13 cellular contexts compared by ENCODE assay signal in genomic region chr7:26284995-26285632, GRCh38. TPM values are rescaled to one million over a fixed set of nuclear protein-coding genes. Genes with fewer than 3 reads are reported as not detected.
DNase-seq lines count a peak whose midpoint lies in the region; ATAC-seq and TF ChIP-seq lines count a peak whose summit lies in the region.
"Had no signal": no experiment of that assay in that cellular context is flagged by ENCODE, and none has a peak within 500 bp of the region (broad histone marks: within the 10 kb centered on the region; RNA-seq: fewer than 3 reads in every experiment).

No MANE protein-coding gene starts in this region.

- H3K4me3 Mint-ChIP-seq in activated B cell treated with CpG ODN at 0.5 μM for 24 hours, result no peak overlapping the region
- H3K4me3 Mint-ChIP-seq in stimulated activated naive CD8-positive, alpha-beta T cell treated with anti-CD3 and anti-CD28 coated beads, Interleukin-15, amount 100 ng/mL, for 72 hours, result no peak overlapping the region
- H3K4me3 Mint-ChIP-seq: central memory CD8-positive, alpha-beta T cell; WTC11 had no signal

- H3K4me1 Mint-ChIP-seq in activated B cell treated with CpG ODN at 0.5 μM for 24 hours, result peaks cover 7% of the 10 kb centered on the region
- peaks cover 7% of the 10 kb centered on the region for H3K4me1 Mint-ChIP-seq in stimulated activated naive CD8-positive, alpha-beta T cell treated with anti-CD3 and anti-CD28 coated beads, Interleukin-15, amount 100 ng/mL, for 72 hours
- H3K4me1 Mint-ChIP-seq: central memory CD8-positive, alpha-beta T cell; WTC11 had no signal

- intact Hi-C loops in activated B cell treated with CpG ODN at 0.5 μM for 24 hours (cut with micrococcal nuclease), result loop anchor here (2.0 kb wide), 1 partner anchor 382 kb away; no protein-coding TSS in a partner anchor
- intact Hi-C loops in Right ventricle myocardium superior (cut with DNase I), result no loop called here

- CTCF ChIA-PET in activated B cell treated with CpG ODN at 0.5 μM for 24 hours (lab: Charles Lee), result interaction anchor here (0.6 to 2.0 kb wide), 5 partner anchors 11 to 390 kb away, joined by 3 to 6 read pairs (median 4); no protein-coding TSS in a partner anchor

- ATAC-seq in activated naive CD4-positive, alpha-beta T cell treated with anti-CD3 and anti-CD28 coated beads, Interleukin-2, amount 50 U/mL, for 72 hours, result peak; percentile 74 to 91
- ATAC-seq in activated B cell treated with CpG ODN at 0.5 μM for 24 hours (ENCODE audit: low read depth), result peak; percentile 56
- peak; percentile 96 for ATAC-seq in stimulated activated naive CD8-positive, alpha-beta T cell treated with anti-CD3 and anti-CD28 coated beads, Interleukin-15, amount 100 ng/mL, for 72 hours
- no peak for ATAC-seq in Right ventricle myocardium superior (ENCODE audit: poor library complexity)
- ATAC-seq: WTC11 had no signal

- H3K9me3 Mint-ChIP-seq in activated naive CD4-positive, alpha-beta T cell treated with anti-CD3 and anti-CD28 coated beads, Interleukin-2, amount 50 U/mL, for 72 hours, result no peaks in the 10 kb centered on the region
- no peaks in the 10 kb centered on the region for H3K9me3 Mint-ChIP-seq in activated B cell treated with CpG ODN at 0.5 μM for 24 hours
- no peaks in the 10 kb centered on the region for H3K9me3 Mint-ChIP-seq in stimulated activated naive CD8-positive, alpha-beta T cell treated with anti-CD3 and anti-CD28 coated beads, Interleukin-15, amount 100 ng/mL, for 72 hours
- H3K9me3 Mint-ChIP-seq: central memory CD8-positive, alpha-beta T cell had no signal

- TF ChIP-seq CTCF in activated B cell treated with CpG ODN at 0.5 μM for 24 hours (IDR thresholded peaks at IDR 0.05), result no peak

- DNase-seq in activated naive CD4-positive, alpha-beta T cell treated with anti-CD3 and anti-CD28 coated beads, Interleukin-2, amount 50 U/mL, for 72 hours (ENCODE audit: low spot score in 2 of 2), result no peak
- no peak for DNase-seq in activated naive CD4-positive, alpha-beta T cell treated with Interleukin-2 at 50 U/mL for 16 hours
- DNase-seq in MV-4-11 (lab: John Stamatoyannopoulos, UW) (peak; percentile 39), activated B cell treated with CpG ODN at 0.5 μM for 24 hours (no peak), cerebellum (ENCODE audit: low spot score) (no peak), mucosa of gallbladder (ENCODE audit: low spot score) (no peak), Right ventricle myocardium superior (no peak)
- peak in 1 of 2 donors; percentile 23 for DNase-seq in stimulated activated naive CD8-positive, alpha-beta T cell treated with anti-CD3 and anti-CD28 coated beads, Interleukin-15, amount 100 ng/mL, for 72 hours
- DNase-seq: EL, NCI-H1105 treated with DMSO at 0.1 percent for 48 hours, thyroid gland had no signal

- H3K27ac Mint-ChIP-seq in activated naive CD4-positive, alpha-beta T cell treated with anti-CD3 and anti-CD28 coated beads, Interleukin-2, amount 50 U/mL, for 72 hours, result no peak overlapping the region
- H3K27ac Mint-ChIP-seq in activated B cell treated with CpG ODN at 0.5 μM for 24 hours, result no peak overlapping the region
- peak overlapping the region in 1 of 2 donors; percentile 9 for H3K27ac Mint-ChIP-seq in stimulated activated naive CD8-positive, alpha-beta T cell treated with anti-CD3 and anti-CD28 coated beads, Interleukin-15, amount 100 ng/mL, for 72 hours
- H3K27ac Mint-ChIP-seq: WTC11 had no signal

- H3K36me3 Mint-ChIP-seq in activated naive CD4-positive, alpha-beta T cell treated with anti-CD3 and anti-CD28 coated beads, Interleukin-2, amount 50 U/mL, for 72 hours, result no peaks in the 10 kb centered on the region
- H3K36me3 Mint-ChIP-seq in activated B cell treated with CpG ODN at 0.5 μM for 24 hours (ENCODE audit: low read depth), result no peaks in the 10 kb centered on the region
- H3K36me3 Mint-ChIP-seq: WTC11 had no signal

- POLR2A ChIA-PET in activated B cell treated with CpG ODN at 0.5 μM for 24 hours (lab: Charles Lee), result no interaction called here

- H3K27me3 Mint-ChIP-seq in activated B cell treated with CpG ODN at 0.5 μM for 24 hours, result no peaks in the 10 kb centered on the region
- H3K27me3 Mint-ChIP-seq in stimulated activated naive CD8-positive, alpha-beta T cell treated with anti-CD3 and anti-CD28 coated beads, Interleukin-15, amount 100 ng/mL, for 72 hours, result no peaks in the 10 kb centered on the region
- H3K27me3 Mint-ChIP-seq: central memory CD8-positive, alpha-beta T cell had no signal

RNA-seq across cellular contexts. Expression of gene SNX10, which starts 6.5 kb away (rescaled TPM):
- 10 to 100 TPM; 19.9 to 44.6 TPM for total RNA-seq in activated naive CD4-positive, alpha-beta T cell treated with anti-CD3 and anti-CD28 coated beads, Interleukin-2, amount 50 U/mL, for 72 hours
- 28.9 and 32.3 TPM in 2 replicates for total RNA-seq in activated B cell treated with CpG ODN at 0.5 μM for 24 hours
- total RNA-seq in cerebellum, result 40.6 TPM
- 5.4 TPM for total RNA-seq in mucosa of gallbladder
- 1.2 TPM for total RNA-seq in Right ventricle myocardium superior
